Comparison of ENCODE assay signal across 31 cellular contexts in genomic region chr1:37398096-37398495, GRCh38.
DNase-seq lines count a peak whose midpoint lies in the region; ATAC-seq lines count a peak whose summit lies in the region.
"Had no signal": no experiment of that assay in that cellular context is flagged by ENCODE, and none has a peak within 500 bp of the region (broad histone marks: within the 10 kb centered on the region; RNA-seq: fewer than 3 reads in every experiment).

No MANE protein-coding gene starts in this region.

- H4K12ac ChIP-seq in trophoblast cell (ENCODE audit: low read depth, low read length), result no peak overlapping the region

- no peaks in the 10 kb centered on the region for H3K9me3 Mint-ChIP-seq in activated T-helper 1 cell treated with anti-CD3 and anti-CD28 coated beads, Interleukin-12 subunit alpha, Interleukin-12 subunit beta, Interleukin-2, Interleukin-4 antibody, amounts not matched to agents 30 ng/mL and 10 ng/mL and 1 ng/mL, durations not matched to agents 14 hours and 24 hours and 36 hours
- H3K9me3 Mint-ChIP-seq in activated T-cell treated with anti-CD3 and anti-CD28 coated beads, Interleukin-2, amount 50 U/mL, for 72 hours, result no peaks in the 10 kb centered on the region
- H3K9me3 Mint-ChIP-seq: CD14-positive monocyte; CD4-positive, alpha-beta memory T cell; CD4-positive, alpha-beta T cell; CD8-positive, alpha-beta T cell had no signal

- no peak overlapping the region for H3K4me3 Mint-ChIP-seq in activated T-helper 1 cell treated with anti-CD3 and anti-CD28 coated beads, Interleukin-12 subunit alpha, Interleukin-12 subunit beta, Interleukin-2, Interleukin-4 antibody, amounts not matched to agents 30 ng/mL and 10 ng/mL and 1 ng/mL, durations not matched to agents 14 hours and 24 hours and 36 hours
- no peak overlapping the region for H3K4me3 Mint-ChIP-seq in activated T-cell treated with anti-CD3 and anti-CD28 coated beads, Interleukin-2, amount 50 U/mL, for 72 hours
- H3K4me3 Mint-ChIP-seq: B cell; CD14-positive monocyte; CD4-positive, alpha-beta memory T cell; CD4-positive, alpha-beta T cell; CD4-positive, CD25-positive, alpha-beta regulatory T cell; CD8-positive, alpha-beta memory T cell; CD8-positive, alpha-beta T cell had no signal

- no peak overlapping the region for H3K18ac ChIP-seq in trophoblast cell (ENCODE audit: low read length)

- WGBS in trophoblast cell (ENCODE audit: extremely low coverage, insufficient coverage, insufficient read length), result no CpG with 5 or more reads among the region's 8 CpGs

- intact Hi-C loops in activated T-helper 1 cell treated with anti-CD3 and anti-CD28 coated beads, Interleukin-12 subunit alpha, Interleukin-12 subunit beta, Interleukin-2, Interleukin-4 antibody, amounts not matched to agents 30 ng/mL and 10 ng/mL and 1 ng/mL, durations not matched to agents 14 hours and 24 hours and 36 hours (cut with micrococcal nuclease), result no loop called here

- H3K4me2 ChIP-seq in trophoblast cell (ENCODE audit: low read length), result no peak overlapping the region
- H3K4me2 ChIP-seq: A549; BLaER1; BLaER1 treated with 17β-estradiol and CSF1 and Interleukin-3, amounts not matched to agents 10 nM and 100 nM had no signal

- H3K79me1 ChIP-seq in trophoblast cell (ENCODE audit: low read length), result no peaks in the 10 kb centered on the region

- peaks cover 16% of the 10 kb centered on the region for H3K27me3 Mint-ChIP-seq in activated T-helper 1 cell treated with anti-CD3 and anti-CD28 coated beads, Interleukin-12 subunit alpha, Interleukin-12 subunit beta, Interleukin-2, Interleukin-4 antibody, amounts not matched to agents 30 ng/mL and 10 ng/mL and 1 ng/mL, durations not matched to agents 14 hours and 24 hours and 36 hours (ENCODE audit: insufficient read depth)
- H3K27me3 Mint-ChIP-seq in activated T-cell treated with anti-CD3 and anti-CD28 coated beads, Interleukin-2, amount 50 U/mL, for 72 hours (ENCODE audit: low read depth), result peaks cover 35% of the 10 kb centered on the region

- H3K4me1 ChIP-seq in trophoblast cell (ENCODE audit: control insufficient read depth in 1 of 2, insufficient read depth in 2 of 2, low read length in 2 of 2), result no peaks in the 10 kb centered on the region
- H3K4me1 ChIP-seq: A549, Caco-2 had no signal

- H3K9me3 ChIP-seq in trophoblast cell (ENCODE audit: insufficient read depth, low read depth, low read length), result no peaks in the 10 kb centered on the region
- H3K9me3 ChIP-seq: A549; BE2C; BLaER1; BLaER1 treated with 17β-estradiol and CSF1 and Interleukin-3, amounts not matched to agents 10 nM and 100 nM; Caco-2 had no signal

- H2BK5ac ChIP-seq in trophoblast cell (ENCODE audit: low read depth, low read length, poor library complexity), result no peak overlapping the region

- no peak overlapping the region for H2BK12ac ChIP-seq in trophoblast cell (ENCODE audit: low read length)

- DNase-seq in NCI-H69 (lab: John Stamatoyannopoulos, UW), result peak; percentile 24
- DNase-seq in activated T-helper 1 cell treated with anti-CD3 and anti-CD28 coated beads, Interleukin-12 subunit alpha, Interleukin-12 subunit beta, Interleukin-2, Interleukin-4 antibody, amounts not matched to agents 30 ng/mL and 10 ng/mL and 1 ng/mL, durations not matched to agents 14 hours and 24 hours and 36 hours (ENCODE audit: low spot score), result no peak
- DNase-seq in trophoblast cell, result no peak
- DNase-seq in activated T-cell treated with anti-CD3 and anti-CD28 coated beads, Interleukin-2, amount 50 U/mL, for 72 hours, result no peak
- DNase-seq: 8988T; ACHN; AML-193; BE2C; C1 segment of cervical spinal cord; Caco-2; Calu3; CD4-positive, alpha-beta memory T cell; CD4-positive, alpha-beta T cell; CD4-positive, CD25-positive, alpha-beta regulatory T cell; CD8-positive, alpha-beta memory T cell; CD8-positive, alpha-beta T cell; COR-L47; DMS 273 treated with DMSO at 0.1 percent for 48 hours; DMS153; DMS53; DMS79; DMS79 treated with DMSO at 0.1 percent for 48 hours; DND-41; EL had no signal

- H4K8ac ChIP-seq in trophoblast cell (ENCODE audit: low read depth, low read length), result no peak overlapping the region

- H3K79me2 ChIP-seq in trophoblast cell (ENCODE audit: control insufficient read depth, insufficient read depth, low read length, poor library complexity), result no peaks in the 10 kb centered on the region

- H3K9ac ChIP-seq in trophoblast cell (ENCODE audit: low read length), result no peak overlapping the region
- H3K9ac ChIP-seq: BLaER1; BLaER1 treated with 17β-estradiol and CSF1 and Interleukin-3, amounts not matched to agents 10 nM and 100 nM had no signal

- no peak overlapping the region for H3K14ac ChIP-seq in trophoblast cell (ENCODE audit: low read length)

- H2AFZ ChIP-seq in trophoblast cell (ENCODE audit: insufficient read depth, low read length, poor library complexity), result no peak overlapping the region

- H3K27ac ChIP-seq in trophoblast cell (ENCODE audit: low read depth, low read length), result no peak overlapping the region
- H3K27ac ChIP-seq: 22Rv1; A549; BLaER1; BLaER1 treated with 17β-estradiol and CSF1 and Interleukin-3, amounts not matched to agents 10 nM and 100 nM; C4-2B had no signal

- H3K4me1 Mint-ChIP-seq in activated T-helper 1 cell treated with anti-CD3 and anti-CD28 coated beads, Interleukin-12 subunit alpha, Interleukin-12 subunit beta, Interleukin-2, Interleukin-4 antibody, amounts not matched to agents 30 ng/mL and 10 ng/mL and 1 ng/mL, durations not matched to agents 14 hours and 24 hours and 36 hours (ENCODE audit: low read depth), result no peaks in the 10 kb centered on the region
- no peaks in the 10 kb centered on the region for H3K4me1 Mint-ChIP-seq in activated T-cell treated with anti-CD3 and anti-CD28 coated beads, Interleukin-2, amount 50 U/mL, for 72 hours (ENCODE audit: low read depth)
- H3K4me1 Mint-ChIP-seq: B cell; CD14-positive monocyte; CD4-positive, alpha-beta memory T cell; CD4-positive, CD25-positive, alpha-beta regulatory T cell; CD8-positive, alpha-beta memory T cell had no signal

- no peaks in the 10 kb centered on the region for H3K36me3 ChIP-seq in trophoblast cell (ENCODE audit: control insufficient read depth in 1 of 2, insufficient read depth in 2 of 2, low read length in 2 of 2)
- H3K36me3 ChIP-seq: BE2C; BLaER1; BLaER1 treated with 17β-estradiol and CSF1 and Interleukin-3, amounts not matched to agents 10 nM and 100 nM had no signal

- peak overlapping the region; percentile 9 for H3K27ac Mint-ChIP-seq in activated T-helper 1 cell treated with anti-CD3 and anti-CD28 coated beads, Interleukin-12 subunit alpha, Interleukin-12 subunit beta, Interleukin-2, Interleukin-4 antibody, amounts not matched to agents 30 ng/mL and 10 ng/mL and 1 ng/mL, durations not matched to agents 14 hours and 24 hours and 36 hours
- H3K27ac Mint-ChIP-seq in activated T-cell treated with anti-CD3 and anti-CD28 coated beads, Interleukin-2, amount 50 U/mL, for 72 hours, result no peak overlapping the region
- H3K27ac Mint-ChIP-seq: B cell; CD4-positive, alpha-beta memory T cell; CD4-positive, alpha-beta T cell; CD4-positive, CD25-positive, alpha-beta regulatory T cell; CD8-positive, alpha-beta memory T cell; CD8-positive, alpha-beta T cell had no signal

- ATAC-seq in activated T-cell treated with anti-CD3 and anti-CD28 coated beads, Interleukin-2, amount 50 U/mL, for 72 hours (replicated peaks in 1 of 2), result no peak
- ATAC-seq: A549; CD8-positive, alpha-beta T cell had no signal

- H2BK120ac ChIP-seq in trophoblast cell (ENCODE audit: insufficient read depth, low read length, poor library complexity), result no peak overlapping the region

- H3K23ac ChIP-seq in trophoblast cell (ENCODE audit: low read length), result no peak overlapping the region

- no peaks in the 10 kb centered on the region for H3K36me3 Mint-ChIP-seq in activated T-helper 1 cell treated with anti-CD3 and anti-CD28 coated beads, Interleukin-12 subunit alpha, Interleukin-12 subunit beta, Interleukin-2, Interleukin-4 antibody, amounts not matched to agents 30 ng/mL and 10 ng/mL and 1 ng/mL, durations not matched to agents 14 hours and 24 hours and 36 hours (ENCODE audit: low read depth)
- H3K36me3 Mint-ChIP-seq in activated T-cell treated with anti-CD3 and anti-CD28 coated beads, Interleukin-2, amount 50 U/mL, for 72 hours (ENCODE audit: insufficient read depth in 2 of 2), result no peaks in the 10 kb centered on the region
- H3K36me3 Mint-ChIP-seq: CD14-positive monocyte; CD4-positive, alpha-beta memory T cell; CD4-positive, CD25-positive, alpha-beta regulatory T cell; CD8-positive, alpha-beta memory T cell; CD8-positive, alpha-beta T cell had no signal

- H2AK5ac ChIP-seq in trophoblast cell (ENCODE audit: low read length), result no peak overlapping the region

- H4K91ac ChIP-seq in trophoblast cell (ENCODE audit: low read depth, low read length), result no peak overlapping the region

- no peak overlapping the region for H3K4me3 ChIP-seq in trophoblast cell (ENCODE audit: low read depth, low read length)
- H3K4me3 ChIP-seq: A549; BLaER1; BLaER1 treated with 17β-estradiol and CSF1 and Interleukin-3, amounts not matched to agents 10 nM and 100 nM had no signal

- no peak overlapping the region for H3K4ac ChIP-seq in trophoblast cell (ENCODE audit: low read depth, low read length)

- no peaks in the 10 kb centered on the region for H3K27me3 ChIP-seq in trophoblast cell (ENCODE audit: insufficient read depth, low read length)
- H3K27me3 ChIP-seq: BE2C; BLaER1; BLaER1 treated with 17β-estradiol and CSF1 and Interleukin-3, amounts not matched to agents 10 nM and 100 nM had no signal
